In the genomic region with DNA sequence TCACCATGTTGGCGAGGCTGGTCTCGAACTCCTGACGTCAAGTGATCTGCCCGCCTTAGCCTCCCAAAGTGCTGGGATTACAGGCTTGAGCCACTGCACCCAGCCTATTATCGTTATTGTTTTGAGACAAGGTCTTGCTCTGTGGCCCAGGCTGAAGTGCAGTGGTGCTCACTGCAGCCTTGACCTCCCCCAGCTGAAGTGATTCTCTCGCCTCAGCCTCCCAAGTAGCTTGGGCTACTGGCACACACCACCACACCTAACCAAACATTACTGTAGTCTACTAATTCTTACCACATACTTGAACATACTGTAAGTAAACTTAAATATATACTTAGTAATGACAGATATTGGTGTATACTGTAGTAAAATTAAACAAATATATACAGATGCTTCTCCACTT, we compare ENCODE assay signal across 12 cellular contexts. TPM values are rescaled to one million over a fixed set of nuclear protein-coding genes. Genes with fewer than 3 reads are reported as not detected.
A peak's percentile ranks its signal among the peaks of the same experiment; 100 is the strongest.
DNase-seq lines count a peak whose midpoint lies in the region; ATAC-seq and TF ChIP-seq lines count a peak whose summit lies in the region.
"Had no signal": no experiment of that assay in that cellular context is flagged by ENCODE, and none has a peak within 500 bp of the region (broad histone marks: within the 10 kb centered on the region; RNA-seq: fewer than 3 reads in every experiment).

No MANE protein-coding gene starts in this region.

- H3K9ac ChIP-seq in BLaER1 = no peak overlapping the region; the same call in 1 of the 2 replicates
- peak overlapping the region; percentile 34 for H3K9ac ChIP-seq in mesenchymal stem cell (ENCODE audit: low read length)

- peak overlapping the region; percentile 44 for H3K27ac Mint-ChIP-seq in activated T-helper 1 cell treated with anti-CD3 and anti-CD28 coated beads, Interleukin-12 subunit alpha, Interleukin-12 subunit beta, Interleukin-2, Interleukin-4 antibody, amounts not matched to agents 30 ng/mL and 10 ng/mL and 1 ng/mL, durations not matched to agents 14 hours and 24 hours and 36 hours
- H3K27ac Mint-ChIP-seq: naive B cell had no signal

- no peak for ATAC-seq in body of pancreas

- H2BK5ac ChIP-seq in mesenchymal stem cell (ENCODE audit: low read depth, low read length, poor library complexity, severe bottlenecking) = peak overlapping the region; percentile 75

- H3K4me1 ChIP-seq in BLaER1 (peaks cover 64% of the 10 kb centered on the region), mesenchymal stem cell (ENCODE audit: control insufficient read depth, insufficient read depth, low read depth, low read length) (peaks cover 16% of the 10 kb centered on the region), body of pancreas (peaks cover 11% of the 10 kb centered on the region)

- no peak overlapping the region for H3K4me3 ChIP-seq in BLaER1
- H3K4me3 ChIP-seq in GM12865 (ENCODE audit: low read depth, low read length) = peak overlapping the region; percentile 15; the same call in 1 of the 2 replicates
- H3K4me3 ChIP-seq in mesenchymal stem cell (ENCODE audit: insufficient read depth in 1 of 2, low read depth in 1 of 2, low read length in 2 of 2) = no peak overlapping the region
- H3K4me3 ChIP-seq in body of pancreas = no peak overlapping the region
- H3K4me3 ChIP-seq: esophagus squamous epithelium had no signal

- H3K18ac ChIP-seq in mesenchymal stem cell (ENCODE audit: low read depth in 1 of 2, low read length in 2 of 2) = peak overlapping the region; percentile 94 to 97

- peaks cover 48% of the 10 kb centered on the region for H3K4me1 Mint-ChIP-seq in activated T-helper 1 cell treated with anti-CD3 and anti-CD28 coated beads, Interleukin-12 subunit alpha, Interleukin-12 subunit beta, Interleukin-2, Interleukin-4 antibody, amounts not matched to agents 30 ng/mL and 10 ng/mL and 1 ng/mL, durations not matched to agents 14 hours and 24 hours and 36 hours (ENCODE audit: low read depth)

- no peak overlapping the region for H3K4me3 Mint-ChIP-seq in activated T-helper 1 cell treated with anti-CD3 and anti-CD28 coated beads, Interleukin-12 subunit alpha, Interleukin-12 subunit beta, Interleukin-2, Interleukin-4 antibody, amounts not matched to agents 30 ng/mL and 10 ng/mL and 1 ng/mL, durations not matched to agents 14 hours and 24 hours and 36 hours

- H3K36me3 Mint-ChIP-seq in activated T-helper 1 cell treated with anti-CD3 and anti-CD28 coated beads, Interleukin-12 subunit alpha, Interleukin-12 subunit beta, Interleukin-2, Interleukin-4 antibody, amounts not matched to agents 30 ng/mL and 10 ng/mL and 1 ng/mL, durations not matched to agents 14 hours and 24 hours and 36 hours (ENCODE audit: low read depth) = peaks cover 13% of the 10 kb centered on the region
- H3K36me3 Mint-ChIP-seq: naive B cell had no signal

- H3K9me3 ChIP-seq in BLaER1 = no peaks in the 10 kb centered on the region
- H3K9me3 ChIP-seq in mesenchymal stem cell (ENCODE audit: control insufficient read depth, low read length) = no peaks in the 10 kb centered on the region
- no peaks in the 10 kb centered on the region for H3K9me3 ChIP-seq in body of pancreas
- H3K9me3 ChIP-seq: esophagus squamous epithelium had no signal

- H2BK12ac ChIP-seq in mesenchymal stem cell (ENCODE audit: low read length in 2 of 2) = peak overlapping the region; percentile 60 to 99

- no peak overlapping the region for H2BK15ac ChIP-seq in mesenchymal stem cell (ENCODE audit: low read depth, poor library complexity, severe bottlenecking)

- H2AK5ac ChIP-seq in mesenchymal stem cell (ENCODE audit: low read length, severe bottlenecking) = peak overlapping the region; percentile 94

- H3K4ac ChIP-seq in mesenchymal stem cell (ENCODE audit: low read depth in 1 of 2, low read length in 2 of 2) = peak overlapping the region; percentile 49 to 92

- no peaks in the 10 kb centered on the region for H3K79me1 ChIP-seq in mesenchymal stem cell (replicated peaks; ENCODE audit: low read length, poor library complexity, severe bottlenecking)

- H4K8ac ChIP-seq in mesenchymal stem cell (ENCODE audit: low read length) = peak overlapping the region; percentile 5

- H3K27ac ChIP-seq in BLaER1 (peak overlapping the region; percentile 50), mesenchymal stem cell (ENCODE audit: low read length, poor library complexity, severe bottlenecking) (peak overlapping the region; percentile 100), body of pancreas (no peak overlapping the region)

- peaks cover 3% of the 10 kb centered on the region for H4K20me1 ChIP-seq in BLaER1

- H3K36me3 ChIP-seq in BLaER1 (no peaks in the 10 kb centered on the region), mesenchymal stem cell (ENCODE audit: control insufficient read depth in 1 of 2, insufficient read depth in 2 of 2, low read depth in 1 of 2, low read length in 2 of 2) (no peaks in the 10 kb centered on the region), body of pancreas (replicated peaks in 1 of 2; ENCODE audit: insufficient read depth in 1 of 2, low read depth in 2 of 2) (no peaks in the 10 kb centered on the region)
- H3K36me3 ChIP-seq: esophagus squamous epithelium had no signal

- no peak for TF ChIP-seq CTCF in GM12865 (IDR thresholded peaks at IDR 0.05; ENCODE audit: insufficient read depth, low read depth, low read length, missing control alignments)
- no peak for TF ChIP-seq CTCF in body of pancreas (IDR thresholded peaks at IDR 0.05)

- H4K91ac ChIP-seq in mesenchymal stem cell (ENCODE audit: low read length) = peak overlapping the region; percentile 88

- intact Hi-C loops in activated T-helper 1 cell treated with anti-CD3 and anti-CD28 coated beads, Interleukin-12 subunit alpha, Interleukin-12 subunit beta, Interleukin-2, Interleukin-4 antibody, amounts not matched to agents 30 ng/mL and 10 ng/mL and 1 ng/mL, durations not matched to agents 14 hours and 24 hours and 36 hours (cut with micrococcal nuclease) = no loop called here
- intact Hi-C loops in body of pancreas (cut with DNase I) = no loop called here

- no peak overlapping the region for H2AFZ ChIP-seq in mesenchymal stem cell (ENCODE audit: low read depth, low read length)

- H3K23ac ChIP-seq in mesenchymal stem cell (ENCODE audit: low read length in 2 of 2) = no peak overlapping the region

- H3K27me3 ChIP-seq in BLaER1 (no peaks in the 10 kb centered on the region), mesenchymal stem cell (ENCODE audit: control insufficient read depth in 1 of 2, insufficient read depth in 1 of 2, low read length in 2 of 2) (no peaks in the 10 kb centered on the region), body of pancreas (no peaks in the 10 kb centered on the region)
- H3K27me3 ChIP-seq: esophagus squamous epithelium had no signal

- H3K9me3 Mint-ChIP-seq in activated T-helper 1 cell treated with anti-CD3 and anti-CD28 coated beads, Interleukin-12 subunit alpha, Interleukin-12 subunit beta, Interleukin-2, Interleukin-4 antibody, amounts not matched to agents 30 ng/mL and 10 ng/mL and 1 ng/mL, durations not matched to agents 14 hours and 24 hours and 36 hours = no peaks in the 10 kb centered on the region

- H3K14ac ChIP-seq in mesenchymal stem cell (ENCODE audit: low read length in 2 of 2) = peak overlapping the region in 1 of 2 experiments; percentile 77

- H3K27me3 Mint-ChIP-seq in activated T-helper 1 cell treated with anti-CD3 and anti-CD28 coated beads, Interleukin-12 subunit alpha, Interleukin-12 subunit beta, Interleukin-2, Interleukin-4 antibody, amounts not matched to agents 30 ng/mL and 10 ng/mL and 1 ng/mL, durations not matched to agents 14 hours and 24 hours and 36 hours (ENCODE audit: insufficient read depth) = peaks cover 4% of the 10 kb centered on the region
- H3K27me3 Mint-ChIP-seq: naive B cell had no signal

- H3K4me2 ChIP-seq in BLaER1 (peak overlapping the region; percentile 60), mesenchymal stem cell (ENCODE audit: low read length, poor library complexity, severe bottlenecking) (no peak overlapping the region)

- no peak overlapping the region for H2BK120ac ChIP-seq in mesenchymal stem cell (ENCODE audit: low read depth, low read length)

- 94% methylated on average over 6 of the region's 6 CpGs for WGBS in mesenchymal stem cell
- WGBS in body of pancreas, 2 donors = 91 to 94% methylated on average over 6 of the region's 6 CpGs

- TF ChIP-seq POLR2A in body of pancreas (IDR thresholded peaks at IDR 0.05) = no peak

- no peak for DNase-seq in GM12865 (ENCODE audit: low read depth)
- no peak for DNase-seq in activated T-helper 1 cell treated with anti-CD3 and anti-CD28 coated beads, Interleukin-12 subunit alpha, Interleukin-12 subunit beta, Interleukin-2, Interleukin-4 antibody, amounts not matched to agents 30 ng/mL and 10 ng/mL and 1 ng/mL, durations not matched to agents 14 hours and 24 hours and 36 hours (ENCODE audit: low spot score)
- no peak for DNase-seq in mesenchymal stem cell
- DNase-seq in epidermal melanocyte (ENCODE audit: insufficient read length, low spot score) = no peak
- no peak for DNase-seq in NCI-H128 (lab: John Stamatoyannopoulos, UW; ENCODE audit: unreplicated experiment)
- no peak for DNase-seq in body of pancreas
- DNase-seq: COR-L47, esophagus squamous epithelium, hippocampal formation, naive B cell, NCI-H1105 had no signal

RNA-seq across cellular contexts. Expression of a gene that starts 4.5 kb away (rescaled TPM):
- 62.5 and 63.7 TPM in 2 replicates for total RNA-seq in activated T-helper 1 cell treated with anti-CD3 and anti-CD28 coated beads, Interleukin-12 subunit alpha, Interleukin-12 subunit beta, Interleukin-2, Interleukin-4 antibody, amounts not matched to agents 30 ng/mL and 10 ng/mL and 1 ng/mL, durations not matched to agents 14 hours and 24 hours and 36 hours
- polyA plus RNA-seq in mesenchymal stem cell (2013, experiment 1 of 2) = 8.8 TPM
- polyA plus RNA-seq in mesenchymal stem cell (2013, experiment 2 of 2) = 8.9 TPM
- total RNA-seq in body of pancreas = 1 to 10 TPM; 2.6 to 4.7 TPM

RNA-seq across cellular contexts. Expression of a gene that starts 39.8 kb away (rescaled TPM):
- 24.6 and 24.9 TPM in 2 replicates for total RNA-seq in activated T-helper 1 cell treated with anti-CD3 and anti-CD28 coated beads, Interleukin-12 subunit alpha, Interleukin-12 subunit beta, Interleukin-2, Interleukin-4 antibody, amounts not matched to agents 30 ng/mL and 10 ng/mL and 1 ng/mL, durations not matched to agents 14 hours and 24 hours and 36 hours
- 0.03 TPM for polyA plus RNA-seq in mesenchymal stem cell (2013, experiment 1 of 2)
- 0.01 TPM for polyA plus RNA-seq in mesenchymal stem cell (2013, experiment 2 of 2)
- total RNA-seq in body of pancreas = 1 to 10 TPM in 1 of 2 donors, not detected in 1; 1.0 TPM

RNA-seq across cellular contexts. Expression of a gene that starts 39.8 kb away (rescaled TPM):
- total RNA-seq in activated T-helper 1 cell treated with anti-CD3 and anti-CD28 coated beads, Interleukin-12 subunit alpha, Interleukin-12 subunit beta, Interleukin-2, Interleukin-4 antibody, amounts not matched to agents 30 ng/mL and 10 ng/mL and 1 ng/mL, durations not matched to agents 14 hours and 24 hours and 36 hours = 3.1 TPM in 2 replicates
- 5.1 TPM for polyA plus RNA-seq in mesenchymal stem cell (2013, experiment 1 of 2)
- 5.4 TPM for polyA plus RNA-seq in mesenchymal stem cell (2013, experiment 2 of 2)
- 10 to 100 TPM in 1 of 2 donors, 1 to 10 TPM in 1; 8.6 to 21.1 TPM for total RNA-seq in body of pancreas

RNA-seq across cellular contexts. Expression of a gene that starts 47.3 kb away (rescaled TPM):
- 0.02 and 0.05 TPM in 2 replicates for total RNA-seq in activated T-helper 1 cell treated with anti-CD3 and anti-CD28 coated beads, Interleukin-12 subunit alpha, Interleukin-12 subunit beta, Interleukin-2, Interleukin-4 antibody, amounts not matched to agents 30 ng/mL and 10 ng/mL and 1 ng/mL, durations not matched to agents 14 hours and 24 hours and 36 hours
- polyA plus RNA-seq in mesenchymal stem cell (2013, experiment 1 of 2) = 21.6 TPM
- polyA plus RNA-seq in mesenchymal stem cell (2013, experiment 2 of 2) = 19.4 TPM
- total RNA-seq in body of pancreas = 1 to 10 TPM; 3.6 to 5.2 TPM

Comparison
In these comparisons a context has a peak if more than half of its experiments do, and no peak if none do; other contexts are left out.
1. H3K27ac ChIP-seq: peak in BLaER1 (single experiment) and mesenchymal stem cell (single experiment); none in body of pancreas (0 of 4).
2. RNA of a gene that starts 4.5 kb away (total RNA-seq): 62.5 to 63.7 TPM in activated T-helper 1 cell treated with anti-CD3 and anti-CD28 coated beads, Interleukin-12 subunit alpha, Interleukin-12 subunit beta, Interleukin-2, Interleukin-4 antibody, amounts not matched to agents 30 ng/mL and 10 ng/mL and 1 ng/mL, durations not matched to agents 14 hours and 24 hours and 36 hours; 2.6 to 4.7 TPM in body of pancreas; every median in the first group is over 10 times any median in the second.
3. RNA of a gene that starts 39.8 kb away (total RNA-seq): 24.6 to 24.9 TPM in activated T-helper 1 cell treated with anti-CD3 and anti-CD28 coated beads, Interleukin-12 subunit alpha, Interleukin-12 subunit beta, Interleukin-2, Interleukin-4 antibody, amounts not matched to agents 30 ng/mL and 10 ng/mL and 1 ng/mL, durations not matched to agents 14 hours and 24 hours and 36 hours; 1.0 TPM in body of pancreas; every median in the first group is over 10 times any median in the second.